9 cellular contexts compared by ENCODE assay signal in the genomic region with DNA sequence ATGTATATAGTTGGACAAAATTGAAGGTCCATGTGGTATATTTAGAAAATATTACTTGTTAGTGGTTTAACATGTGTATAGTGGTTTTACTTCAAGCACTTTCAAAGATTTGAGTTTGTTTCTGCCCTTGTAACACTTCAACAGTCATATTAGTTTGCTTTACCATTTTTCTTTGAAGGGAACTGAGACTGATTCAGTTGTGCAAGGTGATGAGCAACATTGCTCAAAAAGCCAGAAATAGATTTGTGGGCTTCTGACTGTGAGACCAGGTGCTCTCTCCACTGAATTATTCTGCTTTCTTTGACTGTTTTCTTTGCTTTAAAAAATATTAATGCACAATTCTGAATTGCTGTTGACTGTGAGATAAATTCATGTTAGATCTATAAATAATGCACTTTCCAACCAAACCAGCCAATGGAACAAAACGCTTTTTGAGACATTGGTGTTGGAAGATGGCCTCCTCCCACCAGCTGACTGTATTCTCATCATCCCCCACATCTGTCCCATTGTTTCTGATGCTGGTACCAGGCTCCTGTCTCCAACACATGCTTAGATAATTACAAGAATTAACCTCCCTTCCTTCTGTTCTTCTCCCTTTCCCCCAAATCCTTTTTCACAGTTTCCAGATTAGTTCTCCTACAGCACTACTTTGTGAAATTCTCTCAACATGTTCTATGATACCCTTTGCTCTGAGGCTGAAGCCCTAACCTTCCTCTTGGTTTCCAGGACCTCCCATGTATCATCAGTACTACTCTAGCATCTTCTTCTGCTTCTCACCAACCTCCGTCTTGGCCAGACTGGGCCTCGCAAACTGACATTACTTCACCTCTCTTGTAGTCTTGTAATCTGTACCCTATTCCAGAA. TPM values are rescaled to one million over a fixed set of nuclear protein-coding genes. Genes with fewer than 3 reads are reported as not detected.
A peak's percentile ranks its signal among the peaks of the same experiment; 100 is the strongest.
DNase-seq lines count a peak whose midpoint lies in the region; ATAC-seq and TF ChIP-seq lines count a peak whose summit lies in the region.
"Had no signal": no experiment of that assay in that cellular context is flagged by ENCODE, and none has a peak within 500 bp of the region (broad histone marks: within the 10 kb centered on the region; RNA-seq: fewer than 3 reads in every experiment).

No MANE protein-coding gene starts in this region.

- H3K14ac ChIP-seq in H9 (ENCODE audit: insufficient read depth, low read length), result no peak overlapping the region

- no peak for TF ChIP-seq CTCF in brain microvascular endothelial cell (IDR thresholded peaks at IDR 0.05; ENCODE audit: low read depth, low read length, missing control alignments)
- TF ChIP-seq CTCF in H9 (conservative IDR thresholded peaks at IDR 0.05), result no peak

- no peak overlapping the region for H3K18ac ChIP-seq in H9 (ENCODE audit: insufficient read length, low read depth, low read length)

- H4K20me1 ChIP-seq in H9 (ENCODE audit: control insufficient read depth, insufficient read depth, insufficient read length), result no peaks in the 10 kb centered on the region

- no peaks in the 10 kb centered on the region for H3K23me2 ChIP-seq in H9 (ENCODE audit: insufficient read length, low read depth, low read length, poor library complexity, severe bottlenecking)

- no peak overlapping the region for H2BK12ac ChIP-seq in H9 (ENCODE audit: insufficient read length, low read depth, low read length)

- no peaks in the 10 kb centered on the region for H3K79me1 ChIP-seq in H9 (ENCODE audit: insufficient read depth, low read depth, low read length, poor library complexity, severe bottlenecking)

- H3K79me2 ChIP-seq in H9 (ENCODE audit: insufficient read depth, low read length), result no peaks in the 10 kb centered on the region

- H3K56ac ChIP-seq in H9 (ENCODE audit: insufficient read length, low read depth, low read length), result no peak overlapping the region

- H3K4me2 ChIP-seq in H9 (ENCODE audit: insufficient read depth, insufficient read length, low read length), result no peak overlapping the region

- H3K27me3 ChIP-seq in brain microvascular endothelial cell (replicated peaks), result no peaks in the 10 kb centered on the region
- H3K27me3 ChIP-seq in H9 (ENCODE audit: insufficient read depth, low read length), result no peaks in the 10 kb centered on the region

- H3K4me1 ChIP-seq in H9 (ENCODE audit: insufficient read depth, low read length), result no peaks in the 10 kb centered on the region; the same call in 1 of the 2 replicates

- no peak overlapping the region for H4K91ac ChIP-seq in H9 (ENCODE audit: insufficient read length, low read depth, low read length)

- no peak overlapping the region for H2BK5ac ChIP-seq in H9 (ENCODE audit: insufficient read length, low read length)

- H3K27me3 Mint-ChIP-seq in activated T-cell treated with anti-CD3 and anti-CD28 coated beads, Interleukin-2, amount 50 U/mL, for 24 hours, result no peaks in the 10 kb centered on the region
- no peaks in the 10 kb centered on the region for H3K27me3 Mint-ChIP-seq in activated T-helper 1 cell treated with anti-CD3 and anti-CD28 coated beads, Interleukin-12 subunit alpha, Interleukin-12 subunit beta, Interleukin-2, Interleukin-4 antibody, amounts not matched to agents 30 ng/mL and 10 ng/mL and 1 ng/mL, durations not matched to agents 14 hours and 24 hours and 36 hours (ENCODE audit: insufficient read depth)
- no peaks in the 10 kb centered on the region for H3K27me3 Mint-ChIP-seq in H9 (ENCODE audit: low read depth)

- no peak overlapping the region for H2AK5ac ChIP-seq in H9 (ENCODE audit: insufficient read length, low read length)

- no peaks in the 10 kb centered on the region for H3K9me3 ChIP-seq in H9 (ENCODE audit: control insufficient read depth, low read depth, low read length)

- in situ Hi-C loops in brain microvascular endothelial cell (cut with HindIII; ENCODE audit: low pct_ligation_motif_present, low sequenced_read_pairs), result no loop called here

- H4K5ac ChIP-seq in H9 (ENCODE audit: insufficient read length, low read depth, low read length), result no peak overlapping the region

- intact Hi-C loops in activated T-helper 1 cell treated with anti-CD3 and anti-CD28 coated beads, Interleukin-12 subunit alpha, Interleukin-12 subunit beta, Interleukin-2, Interleukin-4 antibody, amounts not matched to agents 30 ng/mL and 10 ng/mL and 1 ng/mL, durations not matched to agents 14 hours and 24 hours and 36 hours (cut with micrococcal nuclease), result no loop called here

- peak overlapping the region; percentile 80 for H3K27ac Mint-ChIP-seq in activated T-cell treated with anti-CD3 and anti-CD28 coated beads, Interleukin-2, amount 50 U/mL, for 24 hours
- H3K27ac Mint-ChIP-seq in activated T-helper 1 cell treated with anti-CD3 and anti-CD28 coated beads, Interleukin-12 subunit alpha, Interleukin-12 subunit beta, Interleukin-2, Interleukin-4 antibody, amounts not matched to agents 30 ng/mL and 10 ng/mL and 1 ng/mL, durations not matched to agents 14 hours and 24 hours and 36 hours, result no peak overlapping the region
- H3K27ac Mint-ChIP-seq in H9, result no peak overlapping the region; a peak in 1 of 7 replicates

- no peak overlapping the region for H2BK15ac ChIP-seq in H9 (ENCODE audit: low read depth, low read length)

- no peak overlapping the region for H4K8ac ChIP-seq in H9 (replicated peaks; ENCODE audit: insufficient read length, low read depth, low read length)

- H3K36me3 ChIP-seq in brain microvascular endothelial cell (replicated peaks), result no peaks in the 10 kb centered on the region

- H3K27ac ChIP-seq in brain microvascular endothelial cell, result no peak overlapping the region
- no peak overlapping the region for H3K27ac ChIP-seq in H9 (ENCODE audit: insufficient read length, low read depth, low read length)
- H3K27ac ChIP-seq: SK-N-MC had no signal

- H3K36me3 Mint-ChIP-seq in activated T-cell treated with anti-CD3 and anti-CD28 coated beads, Interleukin-2, amount 50 U/mL, for 24 hours (ENCODE audit: low read depth), result no peaks in the 10 kb centered on the region
- peaks cover 17% of the 10 kb centered on the region for H3K36me3 Mint-ChIP-seq in activated T-helper 1 cell treated with anti-CD3 and anti-CD28 coated beads, Interleukin-12 subunit alpha, Interleukin-12 subunit beta, Interleukin-2, Interleukin-4 antibody, amounts not matched to agents 30 ng/mL and 10 ng/mL and 1 ng/mL, durations not matched to agents 14 hours and 24 hours and 36 hours (ENCODE audit: low read depth)
- no peaks in the 10 kb centered on the region for H3K36me3 Mint-ChIP-seq in H9 (ENCODE audit: insufficient read depth in 1 of 3, low read depth in 3 of 3)

- no peak overlapping the region for H3K4ac ChIP-seq in H9 (ENCODE audit: low read depth, low read length)

- H3K9me3 Mint-ChIP-seq in activated T-cell treated with anti-CD3 and anti-CD28 coated beads, Interleukin-2, amount 50 U/mL, for 24 hours, result no peaks in the 10 kb centered on the region
- H3K9me3 Mint-ChIP-seq in activated T-helper 1 cell treated with anti-CD3 and anti-CD28 coated beads, Interleukin-12 subunit alpha, Interleukin-12 subunit beta, Interleukin-2, Interleukin-4 antibody, amounts not matched to agents 30 ng/mL and 10 ng/mL and 1 ng/mL, durations not matched to agents 14 hours and 24 hours and 36 hours, result no peaks in the 10 kb centered on the region
- H3K9me3 Mint-ChIP-seq in H9, result no peaks in the 10 kb centered on the region

- no peak overlapping the region for H3K23ac ChIP-seq in H9 (ENCODE audit: insufficient read length, low read depth, low read length)

- H3T11ph ChIP-seq in H9 (ENCODE audit: low read length), result no peak overlapping the region

- WGBS in H9 (ENCODE audit: extremely low coverage, insufficient read length, low lambda C conversion rate), result no CpG with 5 or more reads among the region's 3 CpGs

- H2BK20ac ChIP-seq in H9 (ENCODE audit: low read depth, low read length, poor library complexity, severe bottlenecking), result no peak overlapping the region

- no peak overlapping the region for H2BK120ac ChIP-seq in H9 (ENCODE audit: low read depth, low read length, poor library complexity, severe bottlenecking)

- no peak for DNase-seq in activated T-cell treated with anti-CD3 and anti-CD28 coated beads, Interleukin-2, amount 50 U/mL, for 24 hours
- DNase-seq in activated T-cell treated with anti-CD3 and anti-CD28 coated beads for 4 hours (no peak), NAMALWA (ENCODE audit: low spot score) (peak; percentile 91), brain microvascular endothelial cell (no peak), H9 (no peak)
- no peak for DNase-seq in stimulated activated naive CD8-positive, alpha-beta T cell treated with anti-CD3 and anti-CD28 coated beads, Interleukin-15, Interleukin-2, amounts not matched to agents 100 U/mL and 50 U/mL, for 24 hours
- no peak for DNase-seq in activated T-helper 1 cell treated with anti-CD3 and anti-CD28 coated beads, Interleukin-12 subunit alpha, Interleukin-12 subunit beta, Interleukin-2, Interleukin-4 antibody, amounts not matched to agents 30 ng/mL and 10 ng/mL and 1 ng/mL, durations not matched to agents 14 hours and 24 hours and 36 hours (ENCODE audit: low spot score)

- no peak overlapping the region for H3K9ac ChIP-seq in H9 (ENCODE audit: extremely low read depth, insufficient read length, low read length)

- peaks cover 81% of the 10 kb centered on the region for H3K4me1 Mint-ChIP-seq in activated T-cell treated with anti-CD3 and anti-CD28 coated beads, Interleukin-2, amount 50 U/mL, for 24 hours (ENCODE audit: low read depth)
- H3K4me1 Mint-ChIP-seq in activated T-helper 1 cell treated with anti-CD3 and anti-CD28 coated beads, Interleukin-12 subunit alpha, Interleukin-12 subunit beta, Interleukin-2, Interleukin-4 antibody, amounts not matched to agents 30 ng/mL and 10 ng/mL and 1 ng/mL, durations not matched to agents 14 hours and 24 hours and 36 hours (ENCODE audit: low read depth), result peaks cover 50% of the 10 kb centered on the region
- H3K4me1 Mint-ChIP-seq in H9, result peaks cover 36% of the 10 kb centered on the region in 2 experiments

- H3K4me3 Mint-ChIP-seq in activated T-cell treated with anti-CD3 and anti-CD28 coated beads, Interleukin-2, amount 50 U/mL, for 24 hours, result no peak overlapping the region
- no peak overlapping the region for H3K4me3 Mint-ChIP-seq in activated T-helper 1 cell treated with anti-CD3 and anti-CD28 coated beads, Interleukin-12 subunit alpha, Interleukin-12 subunit beta, Interleukin-2, Interleukin-4 antibody, amounts not matched to agents 30 ng/mL and 10 ng/mL and 1 ng/mL, durations not matched to agents 14 hours and 24 hours and 36 hours
- H3K4me3 Mint-ChIP-seq in H9, result no peak overlapping the region

- H3K4me3 ChIP-seq in brain microvascular endothelial cell (ENCODE audit: low read depth, low read length), result no peak overlapping the region
- H3K4me3 ChIP-seq: SK-N-MC had no signal

- ATAC-seq in HG02798 (IDR thresholded peaks at IDR 0.05; ENCODE audit: poor library complexity, unreplicated experiment), result peak; percentile 96
- ATAC-seq in stimulated activated naive CD8-positive, alpha-beta T cell treated with anti-CD3 and anti-CD28 coated beads, Interleukin-15, Interleukin-2, amounts not matched to agents 100 U/mL and 50 U/mL, for 24 hours, result peak; percentile 46

- no peak overlapping the region for H2AFZ ChIP-seq in H9 (ENCODE audit: low read length)

RNA-seq across cellular contexts. Expression of gene PLCL2, which starts 27.9 kb away (rescaled TPM):
- total RNA-seq in activated T-helper 1 cell treated with anti-CD3 and anti-CD28 coated beads, Interleukin-12 subunit alpha, Interleukin-12 subunit beta, Interleukin-2, Interleukin-4 antibody, amounts not matched to agents 30 ng/mL and 10 ng/mL and 1 ng/mL, durations not matched to agents 14 hours and 24 hours and 36 hours, result 14.9 and 15.0 TPM in 2 replicates
- 30.5 and 32.1 TPM in 2 replicates for total RNA-seq in H9 (2021)
